2 cellular contexts compared by ENCODE assay signal in the genomic region with DNA sequence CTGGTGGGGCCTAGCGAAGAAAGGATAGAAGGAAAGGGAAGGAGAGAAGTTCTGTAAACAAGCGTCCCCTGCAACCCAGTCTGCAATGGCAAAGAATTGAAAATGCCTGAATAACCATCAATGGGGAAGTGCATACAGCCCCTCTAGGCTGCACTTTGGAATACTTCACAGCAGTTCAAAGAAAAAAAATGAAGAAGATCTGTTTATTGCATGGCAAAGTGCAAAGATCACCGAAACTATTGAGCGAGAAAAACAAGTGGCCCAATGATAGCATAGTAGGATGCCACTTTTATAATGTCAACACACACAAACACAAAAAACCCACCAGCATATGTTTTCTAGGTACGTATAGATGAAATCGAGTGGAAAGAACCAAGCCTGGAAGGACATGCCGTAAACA.
TF ChIP-seq lines count a peak whose summit lies in the region.

No MANE protein-coding gene starts in this region.

TF ChIP-seq in HepG2, 621 proteins besides CTCF, POLR2A, EP300 and RAD21 (continues in another document):
- TF ChIP-seq FOXK2 (IDR thresholded peaks at IDR 0.05) = no peak
- TF ChIP-seq ZNF143 (CRISPR knock-in tag; IDR thresholded peaks at IDR 0.05) = no peak
- TF ChIP-seq ZNF17 (CRISPR knock-in tag; IDR thresholded peaks at IDR 0.05) = no peak
- TF ChIP-seq SP1 (IDR thresholded peaks at IDR 0.05) = no peak
- TF ChIP-seq SP1 (CRISPR knock-in tag; IDR thresholded peaks at IDR 0.05) = no peak
- TF ChIP-seq, protein P1, sequence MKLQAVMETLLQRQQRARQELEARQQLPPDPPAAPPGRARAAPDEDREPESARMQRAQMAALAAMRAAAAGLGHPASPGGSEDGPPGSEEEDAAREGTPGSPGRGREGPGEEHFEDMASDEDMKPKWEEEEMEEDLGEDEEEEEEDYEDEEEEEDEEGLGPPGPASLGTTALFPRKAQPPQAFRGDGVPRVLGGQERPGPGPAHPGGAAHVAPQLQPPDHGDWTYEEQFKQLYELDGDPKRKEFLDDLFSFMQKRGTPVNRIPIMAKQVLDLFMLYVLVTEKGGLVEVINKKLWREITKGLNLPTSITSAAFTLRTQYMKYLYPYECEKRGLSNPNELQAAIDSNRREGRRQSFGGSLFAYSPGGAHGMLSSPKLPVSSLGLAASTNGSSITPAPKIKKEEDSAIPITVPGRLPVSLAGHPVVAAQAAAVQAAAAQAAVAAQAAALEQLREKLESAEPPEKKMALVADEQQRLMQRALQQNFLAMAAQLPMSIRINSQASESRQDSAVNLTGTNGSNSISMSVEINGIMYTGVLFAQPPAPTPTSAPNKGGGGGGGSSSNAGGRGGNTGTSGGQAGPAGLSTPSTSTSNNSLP (IDR thresholded peaks at IDR 0.05; ENCODE audit: low read depth, low read length) = 0 out of 2 replicates have a peak, but pooled peaks have one; percentile 36
- TF ChIP-seq ZNF205 (CRISPR knock-in tag; IDR thresholded peaks at IDR 0.05) = no peak
- TF ChIP-seq CBX5 (CRISPR knock-in tag; IDR thresholded peaks at IDR 0.05; ENCODE audit: borderline replicate concordance) = no peak
- TF ChIP-seq ZUFSP (CRISPR knock-in tag; IDR thresholded peaks at IDR 0.05; ENCODE audit: borderline replicate concordance) = no peak
- no peak for TF ChIP-seq ZNF747 (CRISPR knock-in tag; IDR thresholded peaks at IDR 0.05; ENCODE audit: borderline replicate concordance)
- no peak for TF ChIP-seq SRSF9 (IDR thresholded peaks at IDR 0.05; ENCODE audit: borderline replicate concordance, insufficient read depth, low read depth, low read length, poor library complexity, severe bottlenecking)
- TF ChIP-seq FOXA3 (CRISPR knock-in tag; IDR thresholded peaks at IDR 0.05) = 0 out of 2 replicates have a peak, but pooled peaks have one; percentile 19
- TF ChIP-seq ZNF768 (CRISPR knock-in tag; IDR thresholded peaks at IDR 0.05) = no peak
- TF ChIP-seq ZKSCAN1 (IDR thresholded peaks at IDR 0.05; ENCODE audit: low read length) = peak; percentile 96
- no peak for TF ChIP-seq ELK4 (CRISPR knock-in tag; IDR thresholded peaks at IDR 0.05; ENCODE audit: borderline replicate concordance)
- TF ChIP-seq, protein P2, sequence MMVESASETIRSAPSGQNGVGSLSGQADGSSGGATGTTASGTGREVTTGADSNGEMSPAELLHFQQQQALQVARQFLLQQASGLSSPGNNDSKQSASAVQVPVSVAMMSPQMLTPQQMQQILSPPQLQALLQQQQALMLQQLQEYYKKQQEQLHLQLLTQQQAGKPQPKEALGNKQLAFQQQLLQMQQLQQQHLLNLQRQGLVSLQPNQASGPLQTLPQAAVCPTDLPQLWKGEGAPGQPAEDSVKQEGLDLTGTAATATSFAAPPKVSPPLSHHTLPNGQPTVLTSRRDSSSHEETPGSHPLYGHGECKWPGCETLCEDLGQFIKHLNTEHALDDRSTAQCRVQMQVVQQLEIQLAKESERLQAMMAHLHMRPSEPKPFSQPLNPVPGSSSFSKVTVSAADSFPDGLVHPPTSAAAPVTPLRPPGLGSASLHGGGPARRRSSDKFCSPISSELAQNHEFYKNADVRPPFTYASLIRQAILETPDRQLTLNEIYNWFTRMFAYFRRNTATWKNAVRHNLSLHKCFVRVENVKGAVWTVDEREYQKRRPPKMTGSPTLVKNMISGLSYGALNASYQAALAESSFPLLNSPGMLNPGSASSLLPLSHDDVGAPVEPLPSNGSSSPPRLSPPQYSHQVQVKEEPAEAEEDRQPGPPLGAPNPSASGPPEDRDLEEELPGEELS (CRISPR knock-in tag; IDR thresholded peaks at IDR 0.05) = 0 out of 2 replicates have a peak, but pooled peaks have one; percentile 14
- TF ChIP-seq PAF1 (CRISPR knock-in tag; IDR thresholded peaks at IDR 0.05) = no peak
- TF ChIP-seq HNF4A (CRISPR knock-in tag; IDR thresholded peaks at IDR 0.05) = peak; percentile 80
- TF ChIP-seq, protein P3, sequence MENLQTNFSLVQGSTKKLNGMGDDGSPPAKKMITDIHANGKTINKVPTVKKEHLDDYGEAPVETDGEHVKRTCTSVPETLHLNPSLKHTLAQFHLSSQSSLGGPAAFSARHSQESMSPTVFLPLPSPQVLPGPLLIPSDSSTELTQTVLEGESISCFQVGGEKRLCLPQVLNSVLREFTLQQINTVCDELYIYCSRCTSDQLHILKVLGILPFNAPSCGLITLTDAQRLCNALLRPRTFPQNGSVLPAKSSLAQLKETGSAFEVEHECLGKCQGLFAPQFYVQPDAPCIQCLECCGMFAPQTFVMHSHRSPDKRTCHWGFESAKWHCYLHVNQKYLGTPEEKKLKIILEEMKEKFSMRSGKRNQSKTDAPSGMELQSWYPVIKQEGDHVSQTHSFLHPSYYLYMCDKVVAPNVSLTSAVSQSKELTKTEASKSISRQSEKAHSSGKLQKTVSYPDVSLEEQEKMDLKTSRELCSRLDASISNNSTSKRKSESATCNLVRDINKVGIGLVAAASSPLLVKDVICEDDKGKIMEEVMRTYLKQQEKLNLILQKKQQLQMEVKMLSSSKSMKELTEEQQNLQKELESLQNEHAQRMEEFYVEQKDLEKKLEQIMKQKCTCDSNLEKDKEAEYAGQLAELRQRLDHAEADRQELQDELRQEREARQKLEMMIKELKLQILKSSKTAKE (CRISPR knock-in tag; IDR thresholded peaks at IDR 0.05; ENCODE audit: borderline replicate concordance) = no peak

TF ChIP-seq in K562, 482 proteins besides CTCF, POLR2A, EP300 and RAD21:
- TF ChIP-seq, protein P4, sequence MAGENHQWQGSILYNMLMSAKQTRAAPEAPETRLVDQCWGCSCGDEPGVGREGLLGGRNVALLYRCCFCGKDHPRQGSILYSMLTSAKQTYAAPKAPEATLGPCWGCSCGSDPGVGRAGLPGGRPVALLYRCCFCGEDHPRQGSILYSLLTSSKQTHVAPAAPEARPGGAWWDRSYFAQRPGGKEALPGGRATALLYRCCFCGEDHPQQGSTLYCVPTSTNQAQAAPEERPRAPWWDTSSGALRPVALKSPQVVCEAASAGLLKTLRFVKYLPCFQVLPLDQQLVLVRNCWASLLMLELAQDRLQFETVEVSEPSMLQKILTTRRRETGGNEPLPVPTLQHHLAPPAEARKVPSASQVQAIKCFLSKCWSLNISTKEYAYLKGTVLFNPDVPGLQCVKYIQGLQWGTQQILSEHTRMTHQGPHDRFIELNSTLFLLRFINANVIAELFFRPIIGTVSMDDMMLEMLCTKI (IDR thresholded peaks at IDR 0.05; ENCODE audit: partially characterized antibody) = no peak
- TF ChIP-seq SPI1 (IDR thresholded peaks at IDR 0.05; ENCODE audit: borderline replicate concordance, low read depth, low read length) = 0 out of 2 replicates have a peak, but pooled peaks have one; percentile 3
